15 cellular contexts compared by ENCODE assay signal in genomic region chr4:18691431-18692200, GRCh38.
A peak's percentile ranks its signal among the peaks of the same experiment; 100 is the strongest.
DNase-seq lines count a peak whose midpoint lies in the region; ATAC-seq and TF ChIP-seq lines count a peak whose summit lies in the region.
"Had no signal": no experiment of that assay in that cellular context is flagged by ENCODE, and none has a peak within 500 bp of the region (broad histone marks: within the 10 kb centered on the region; RNA-seq: fewer than 3 reads in every experiment).

No MANE protein-coding gene starts in this region.

- ATAC-seq in HG03432 (IDR thresholded peaks at IDR 0.05; ENCODE audit: unreplicated experiment) (no peak), HG03439 (IDR thresholded peaks at IDR 0.05; ENCODE audit: unreplicated experiment) (no peak)

- no peaks in the 10 kb centered on the region for H3K27me3 Mint-ChIP-seq in Caco-2 (ENCODE audit: insufficient read depth, unreplicated experiment)
- peaks cover 21% of the 10 kb centered on the region for H3K27me3 Mint-ChIP-seq in endodermal cell (ENCODE audit: insufficient read depth)
- H3K27me3 Mint-ChIP-seq in mesothelial cell of epicardium (ENCODE audit: low read depth): no peaks in the 10 kb centered on the region
- H3K27me3 Mint-ChIP-seq: IgD-negative memory B cell, type B pancreatic cell had no signal

- H3K36me3 ChIP-seq in Caco-2 (ENCODE audit: control insufficient read depth, insufficient read depth, low read length) (no peaks in the 10 kb centered on the region), endodermal cell (ENCODE audit: control insufficient read depth, insufficient read depth, low read length) (no peaks in the 10 kb centered on the region), Karpas-422 (ENCODE audit: insufficient read depth, low read length) (no peaks in the 10 kb centered on the region)
- H3K36me3 ChIP-seq: SJCRH30 had no signal

- H3K4me2 ChIP-seq in Karpas-422 (ENCODE audit: low read depth, low read length, poor library complexity, severe bottlenecking): no peak overlapping the region

- H3K9ac ChIP-seq in endodermal cell (ENCODE audit: extremely low read depth, low read length, poor library complexity, severe bottlenecking) (no peak overlapping the region), Karpas-422 (ENCODE audit: low read length) (no peak overlapping the region)
- H3K9ac ChIP-seq: parathyroid adenoma had no signal

- H3K27ac Mint-ChIP-seq in Caco-2 (ENCODE audit: unreplicated experiment): peak overlapping the region; percentile 25
- H3K27ac Mint-ChIP-seq in endodermal cell: peak overlapping the region; percentile 65
- peak overlapping the region; percentile 50 for H3K27ac Mint-ChIP-seq in mesothelial cell of epicardium
- H3K27ac Mint-ChIP-seq: activated naive CD4-positive, alpha-beta T cell treated with anti-CD3 and anti-CD28 coated beads for 36 hours; IgD-negative memory B cell; type B pancreatic cell had no signal

- H3K9me3 Mint-ChIP-seq in Caco-2 (ENCODE audit: unreplicated experiment) (no peaks in the 10 kb centered on the region), endodermal cell (peaks cover 2% of the 10 kb centered on the region), mesothelial cell of epicardium (no peaks in the 10 kb centered on the region)
- H3K9me3 Mint-ChIP-seq: activated naive CD4-positive, alpha-beta T cell treated with anti-CD3 and anti-CD28 coated beads for 36 hours; IgD-negative memory B cell; type B pancreatic cell had no signal

- H3K4me1 ChIP-seq in Caco-2 (peaks cover 42% of the 10 kb centered on the region), endodermal cell (ENCODE audit: control insufficient read depth, insufficient read depth, low read length) (no peaks in the 10 kb centered on the region), Karpas-422 (ENCODE audit: low read length) (no peaks in the 10 kb centered on the region)
- H3K4me1 ChIP-seq: parathyroid adenoma had no signal

- H3K4me3 ChIP-seq in Caco-2 (ENCODE audit: low read depth, low read length) (no peak overlapping the region), endodermal cell (ENCODE audit: low read length) (no peak overlapping the region), Karpas-422 (ENCODE audit: low read length) (no peak overlapping the region)
- H3K4me3 ChIP-seq: SJCRH30 had no signal

- H3K4me3 Mint-ChIP-seq in Caco-2 (ENCODE audit: unreplicated experiment) (no peak overlapping the region), endodermal cell (no peak overlapping the region), mesothelial cell of epicardium (no peak overlapping the region)
- H3K4me3 Mint-ChIP-seq: activated naive CD4-positive, alpha-beta T cell treated with anti-CD3 and anti-CD28 coated beads for 36 hours; IgD-negative memory B cell; type B pancreatic cell had no signal

- in situ Hi-C loops in ACHN (cut with HindIII; ENCODE audit: low pct_ligation_motif_present, low pct_unique_long_range_greater_than_20kb, low sequenced_read_pairs): no loop called here

- no TSS peak for BruUV-seq in Caco-2 (replicated peaks; lab: Mats Ljungman, UMichigan)

- DNase-seq in Caco-2 (peak in 1 of 2 experiments; percentile 5), NCI-H345 treated with DMSO at 0.1 percent for 48 hours (lab: John Stamatoyannopoulos, UW; ENCODE audit: unreplicated experiment) (peak; percentile 33), endodermal cell (peak; percentile 95), mesothelial cell of epicardium (ENCODE audit: low spot score in 2 of 2, unreplicated experiment in 2 of 2) (no peak), Karpas-422 (no peak), ACHN (no peak)
- DNase-seq: activated naive CD4-positive, alpha-beta T cell treated with anti-CD3 and anti-CD28 coated beads for 36 hours; NCI-H146; NCI-H748 treated with DMSO at 0.1 percent for 48 hours; SJCRH30 had no signal

- H3K27me3 ChIP-seq in Caco-2 (replicated peaks; ENCODE audit: control insufficient read depth, insufficient read depth, low read length) (no peaks in the 10 kb centered on the region), endodermal cell (ENCODE audit: control insufficient read depth, insufficient read depth, low read length, poor library complexity, severe bottlenecking) (peaks cover 23% of the 10 kb centered on the region), Karpas-422 (ENCODE audit: low read length) (no peaks in the 10 kb centered on the region)
- H3K27me3 ChIP-seq: SJCRH30 had no signal

- H3K9me2 ChIP-seq in Karpas-422 (replicated peaks; ENCODE audit: insufficient read depth, low read length): no peaks in the 10 kb centered on the region

- H3K79me2 ChIP-seq in Karpas-422 (ENCODE audit: low read length): no peaks in the 10 kb centered on the region
- H3K79me2 ChIP-seq: parathyroid adenoma had no signal

- CTCF ChIA-PET in Caco-2 (lab: Charles Lee): no interaction called here

- no peaks in the 10 kb centered on the region for H4K20me1 ChIP-seq in Karpas-422 (ENCODE audit: insufficient read depth, low read depth, low read length)

- intact Hi-C loops in Caco-2 (cut with micrococcal nuclease; ENCODE audit: unreplicated experiment): loop anchor here (5.0 kb wide), 1 partner anchor 486 kb away; no protein-coding TSS in a partner anchor

- no peak for TF ChIP-seq CTCF in Caco-2 (IDR thresholded peaks at IDR 0.05; ENCODE audit: insufficient read depth in 1 of 2, low read depth in 1 of 2, low read length in 1 of 2, severe bottlenecking in 1 of 2, unreplicated experiment in 1 of 2)
- TF ChIP-seq CTCF in endodermal cell (conservative IDR thresholded peaks at IDR 0.05): peak; percentile 18
- no peak for TF ChIP-seq CTCF in mesothelial cell of epicardium (IDR thresholded peaks at IDR 0.05; ENCODE audit: unreplicated experiment)

- no peaks in the 10 kb centered on the region for H3K36me3 Mint-ChIP-seq in Caco-2 (ENCODE audit: insufficient read depth, unreplicated experiment)
- no peaks in the 10 kb centered on the region for H3K36me3 Mint-ChIP-seq in endodermal cell (ENCODE audit: low read depth)
- H3K36me3 Mint-ChIP-seq in mesothelial cell of epicardium: no peaks in the 10 kb centered on the region
- H3K36me3 Mint-ChIP-seq: IgD-negative memory B cell, type B pancreatic cell had no signal

- H2AFZ ChIP-seq in Karpas-422 (ENCODE audit: low read length): no peak overlapping the region
- H2AFZ ChIP-seq: parathyroid adenoma had no signal

- WGBS in endodermal cell (ENCODE audit: insufficient coverage in 1 of 2, insufficient read length in 1 of 2), 2 experiments: 4 to 15% methylated on average over 7 to 9 of the region's 9 CpGs

- H3K4me1 Mint-ChIP-seq in Caco-2 (ENCODE audit: low read depth, unreplicated experiment) (peaks cover 26% of the 10 kb centered on the region), endodermal cell (peaks cover 26% of the 10 kb centered on the region), mesothelial cell of epicardium (peaks cover 42% of the 10 kb centered on the region)
- H3K4me1 Mint-ChIP-seq: IgD-negative memory B cell had no signal

- POLR2A ChIA-PET in Caco-2 (lab: Charles Lee): no interaction called here

- no peaks in the 10 kb centered on the region for H3K9me3 ChIP-seq in Caco-2
- no peaks in the 10 kb centered on the region for H3K9me3 ChIP-seq in endodermal cell (ENCODE audit: control insufficient read depth, low read length)
- H3K9me3 ChIP-seq in Karpas-422 (ENCODE audit: low read length): no peaks in the 10 kb centered on the region
- H3K9me3 ChIP-seq: SJCRH30 had no signal

- H3K27ac ChIP-seq in endodermal cell (ENCODE audit: low read depth, low read length): peak overlapping the region; percentile 0
- H3K27ac ChIP-seq in Karpas-422 (ENCODE audit: low read length): no peak overlapping the region
- H3K27ac ChIP-seq: parathyroid adenoma, SJCRH30 had no signal

Comparison
In these comparisons a context has a peak if more than half of its experiments do, and no peak if none do; other contexts are left out.
1. DNase-seq: peak in NCI-H345 treated with DMSO at 0.1 percent for 48 hours (single experiment) and endodermal cell (single experiment); none in mesothelial cell of epicardium (0 of 2), Karpas-422 (single experiment) and ACHN (single experiment).
2. Peak in every context shown above with its lines, with median percentiles within 50 percentile points of each other: H3K27ac Mint-ChIP-seq.